ENCODE assay signal across 34 cellular contexts in genomic region chr16:13229039-13229438, GRCh38.
"Had no signal": no experiment of that assay in that cellular context is flagged by ENCODE, and none has a peak within 500 bp of the region (broad histone marks: within the 10 kb centered on the region; RNA-seq: fewer than 3 reads in every experiment).

No MANE protein-coding gene starts in this region.

- H3K4me3 Mint-ChIP-seq: activated CD4-positive, alpha-beta memory T cell treated with anti-CD3 and anti-CD28 coated beads for 36 hours; activated CD4-positive, alpha-beta T cell treated with anti-CD3 and anti-CD28 coated beads for 36 hours; activated CD4-positive, alpha-beta T cell treated with anti-CD3 and anti-CD28 coated beads, Interleukin-2, amount 10 ng/mL, durations not matched to agents 7 days and 5 days; activated CD8-positive, alpha-beta memory T cell treated with anti-CD3 and anti-CD28 coated beads, Interleukin-2, amount 10 ng/mL, durations not matched to agents 7 days and 5 days; activated CD8-positive, alpha-beta T cell treated with anti-CD3 and anti-CD28 coated beads for 36 hours; activated naive CD4-positive, alpha-beta T cell treated with anti-CD3 and anti-CD28 coated beads, Interleukin-2, amount 10 ng/mL, durations not matched to agents 7 days and 5 days; activated naive CD8-positive, alpha-beta T cell treated with anti-CD3 and anti-CD28 coated beads for 36 hours; activated T-cell treated with anti-CD3 and anti-CD28 coated beads, Interleukin-2, amount 50 U/mL, for 24 hours; T-helper 1 cell treated with Interleukin-12 subunit alpha and Interleukin-12 subunit beta and Interleukin-4 antibody, amounts not matched to agents 30 μg/mL and 1 μg/mL, for 36 hours; T-helper 2 cell treated with Interferon-gamma antibody and Interleukin-4, amounts not matched to agents 5 μg/mL and 100 μg/mL, for 36 hours had no signal

- H3K9me3 Mint-ChIP-seq: activated CD8-positive, alpha-beta T cell treated with anti-CD3 and anti-CD28 coated beads for 36 hours had no signal

- H3K36me3 ChIP-seq: adrenal gland, brain microvascular endothelial cell, breast epithelium had no signal

- H3K27me3 Mint-ChIP-seq: activated CD4-positive, alpha-beta memory T cell treated with anti-CD3 and anti-CD28 coated beads for 36 hours; activated CD4-positive, alpha-beta T cell treated with anti-CD3 and anti-CD28 coated beads, Interleukin-2, amount 10 ng/mL, durations not matched to agents 7 days and 5 days; activated CD8-positive, alpha-beta memory T cell treated with anti-CD3 and anti-CD28 coated beads, Interleukin-2, amount 10 ng/mL, durations not matched to agents 7 days and 5 days; activated CD8-positive, alpha-beta T cell treated with anti-CD3 and anti-CD28 coated beads for 36 hours; activated naive CD4-positive, alpha-beta T cell treated with anti-CD3 and anti-CD28 coated beads, Interleukin-2, amount 10 ng/mL, durations not matched to agents 7 days and 5 days; activated T-cell treated with anti-CD3 and anti-CD28 coated beads, Interleukin-2, amount 50 U/mL, for 24 hours had no signal

- H3K27me3 ChIP-seq: adrenal gland, body of pancreas, brain microvascular endothelial cell, breast epithelium had no signal

- H3K9me3 ChIP-seq: adrenal gland, body of pancreas, breast epithelium had no signal

- H3K27ac ChIP-seq: adrenal gland, body of pancreas, brain microvascular endothelial cell, breast epithelium, VCaP had no signal

- ATAC-seq: activated CD4-positive, alpha-beta T cell treated with anti-CD3 and anti-CD28 coated beads for 36 hours; activated CD4-positive, CD25-positive, alpha-beta regulatory T cell treated with anti-CD3 and anti-CD28 coated beads, Interleukin-2, amount 50 U/mL, for 24 hours; activated CD8-positive, alpha-beta memory T cell treated with anti-CD3 and anti-CD28 coated beads, Interleukin-2, amount 10 ng/mL, durations not matched to agents 7 days and 5 days; activated CD8-positive, alpha-beta T cell treated with anti-CD3 and anti-CD28 coated beads for 36 hours; activated naive CD4-positive, alpha-beta T cell treated with anti-CD3 and anti-CD28 coated beads, Interleukin-2, amount 50 U/mL, for 72 hours; body of pancreas had no signal

- H3K4me1 ChIP-seq: adrenal gland, body of pancreas, breast epithelium had no signal

- H3K4me3 ChIP-seq: adrenal gland, body of pancreas, breast epithelium had no signal

- H3K4me1 Mint-ChIP-seq: activated CD4-positive, alpha-beta T cell treated with anti-CD3 and anti-CD28 coated beads for 36 hours; activated CD4-positive, alpha-beta T cell treated with anti-CD3 and anti-CD28 coated beads, Interleukin-2, amount 10 ng/mL, durations not matched to agents 7 days and 5 days; activated CD8-positive, alpha-beta memory T cell treated with anti-CD3 and anti-CD28 coated beads, Interleukin-2, amount 10 ng/mL, durations not matched to agents 7 days and 5 days; activated naive CD4-positive, alpha-beta T cell treated with anti-CD3 and anti-CD28 coated beads, Interleukin-2, amount 10 ng/mL, durations not matched to agents 7 days and 5 days; activated naive CD8-positive, alpha-beta T cell treated with anti-CD3 and anti-CD28 coated beads for 36 hours had no signal

- H3K27ac Mint-ChIP-seq: activated CD4-positive, alpha-beta memory T cell treated with anti-CD3 and anti-CD28 coated beads for 36 hours; activated CD4-positive, alpha-beta T cell treated with anti-CD3 and anti-CD28 coated beads for 36 hours; activated CD4-positive, alpha-beta T cell treated with anti-CD3 and anti-CD28 coated beads, Interleukin-2, amount 10 ng/mL, durations not matched to agents 7 days and 5 days; activated CD8-positive, alpha-beta memory T cell treated with anti-CD3 and anti-CD28 coated beads, Interleukin-2, amount 10 ng/mL, durations not matched to agents 7 days and 5 days; activated CD8-positive, alpha-beta T cell treated with anti-CD3 and anti-CD28 coated beads for 36 hours; activated naive CD4-positive, alpha-beta T cell treated with anti-CD3 and anti-CD28 coated beads, Interleukin-2, amount 10 ng/mL, durations not matched to agents 7 days and 5 days; activated naive CD4-positive, alpha-beta T cell treated with anti-CD3 and anti-CD28 coated beads, Interleukin-2, amount 50 U/mL, for 72 hours; activated naive CD8-positive, alpha-beta T cell treated with anti-CD3 and anti-CD28 coated beads for 36 hours; activated T-cell treated with anti-CD3 and anti-CD28 coated beads, Interleukin-2, amount 50 U/mL, for 24 hours; activated T-helper 2 cell treated with anti-CD3 and anti-CD28 coated beads, Interferon-gamma antibody, Interleukin-2, Interleukin-4, amounts not matched to agents 10 μg/mL and 5 μg/mL and 100 μg/mL, durations not matched to agents 14 hours and 24 hours and 36 hours; T-helper 1 cell treated with Interleukin-12 subunit alpha and Interleukin-12 subunit beta and Interleukin-4 antibody, amounts not matched to agents 30 μg/mL and 1 μg/mL, for 36 hours; T-helper 2 cell treated with Interferon-gamma antibody and Interleukin-4, amounts not matched to agents 5 μg/mL and 100 μg/mL, for 36 hours had no signal

- H3K36me3 Mint-ChIP-seq: activated CD4-positive, alpha-beta memory T cell treated with anti-CD3 and anti-CD28 coated beads for 36 hours; activated CD8-positive, alpha-beta memory T cell treated with anti-CD3 and anti-CD28 coated beads, Interleukin-2, amount 10 ng/mL, durations not matched to agents 7 days and 5 days; activated naive CD4-positive, alpha-beta T cell treated with anti-CD3 and anti-CD28 coated beads, Interleukin-2, amount 10 ng/mL, durations not matched to agents 7 days and 5 days; activated naive CD4-positive, alpha-beta T cell treated with anti-CD3 and anti-CD28 coated beads, Interleukin-2, amount 50 U/mL, for 72 hours; activated naive CD8-positive, alpha-beta T cell treated with anti-CD3 and anti-CD28 coated beads for 36 hours had no signal

- DNase-seq: activated CD4-positive, alpha-beta memory T cell treated with anti-CD3 and anti-CD28 coated beads for 36 hours; activated CD4-positive, alpha-beta T cell treated with anti-CD3 and anti-CD28 coated beads for 1 hour; activated CD4-positive, alpha-beta T cell treated with anti-CD3 and anti-CD28 coated beads for 36 hours; activated CD4-positive, alpha-beta T cell treated with anti-CD3 and anti-CD28 coated beads for 48 hours; activated CD4-positive, alpha-beta T cell treated with anti-CD3 and anti-CD28 coated beads, Interleukin-2, amount 10 ng/mL, durations not matched to agents 7 days and 5 days; activated CD4-positive, CD25-positive, alpha-beta regulatory T cell; activated CD8-positive, alpha-beta memory T cell treated with anti-CD3 and anti-CD28 coated beads, Interleukin-2, amount 10 ng/mL, durations not matched to agents 7 days and 5 days; activated CD8-positive, alpha-beta memory T cell treated with anti-CD3 and anti-CD28 coated beads, Interleukin-2, amount 50 U/mL, for 48 hours; activated CD8-positive, alpha-beta T cell treated with anti-CD3 and anti-CD28 coated beads for 36 hours; activated effector memory CD4-positive, alpha-beta T cell treated with Interleukin-2 at 50 U/mL for 16 hours; activated gamma-delta T cell; activated naive CD4-positive, alpha-beta T cell treated with anti-CD3 and anti-CD28 coated beads, Interleukin-2, amount 10 ng/mL, durations not matched to agents 7 days and 5 days; activated naive CD4-positive, alpha-beta T cell treated with Interleukin-2 at 50 U/mL for 16 hours; activated naive CD8-positive, alpha-beta T cell treated with anti-CD3 and anti-CD28 coated beads for 36 hours; activated T-cell treated with anti-CD3 and anti-CD28 coated beads, Interleukin-2, amount 50 U/mL, for 24 hours; activated T-cell treated with anti-CD3 and anti-CD28 coated beads, Interleukin-2, amount 50 U/mL, for 48 hours; adrenal gland; amniotic stem cell; aorta; body of pancreas; brain microvascular endothelial cell; central memory CD4-positive, alpha-beta T cell; T-helper 1 cell; T-helper 2 cell; T-helper 9 cell had no signal

- FAIRE-seq: astrocyte, TTC549 had no signal
